Comparison of ENCODE assay signal across 32 cellular contexts in the genomic region with DNA sequence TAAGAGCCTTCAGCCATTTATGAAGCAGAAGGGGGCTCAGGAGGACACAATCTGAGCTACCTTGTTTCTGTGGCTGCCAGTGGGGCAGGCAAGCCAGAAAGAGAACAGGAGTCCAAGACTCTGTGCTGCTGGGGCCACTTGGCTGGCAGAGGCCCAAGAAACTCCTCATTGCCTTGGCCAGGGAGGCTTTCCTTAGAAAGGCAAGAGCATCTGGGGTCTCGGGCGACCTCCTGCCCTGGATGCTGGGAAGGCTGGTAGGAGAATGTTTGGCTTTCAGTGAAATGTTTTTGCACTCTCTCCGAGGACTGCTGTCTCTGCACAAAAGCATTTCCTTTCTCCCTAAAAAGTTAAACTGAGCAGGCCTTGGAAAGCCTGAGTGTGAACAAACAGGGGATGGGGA.
DNase-seq lines count a peak whose midpoint lies in the region; ATAC-seq, FAIRE-seq and TF ChIP-seq lines count a peak whose summit lies in the region.
"Had no signal": no experiment of that assay in that cellular context is flagged by ENCODE, and none has a peak within 500 bp of the region (broad histone marks: within the 10 kb centered on the region; RNA-seq: fewer than 3 reads in every experiment).

No MANE protein-coding gene starts in this region.

- H3K9ac ChIP-seq in IMR-90 (ENCODE audit: low read depth, low read length) (no peak overlapping the region), astrocyte (ENCODE audit: low read length) (no peak overlapping the region)
- H3K9ac ChIP-seq: BLaER1 had no signal

- H3K27me3 ChIP-seq in IMR-90 (ENCODE audit: control insufficient read depth, insufficient read depth, low read length), result no peaks in the 10 kb centered on the region
- no peaks in the 10 kb centered on the region for H3K27me3 ChIP-seq in astrocyte (ENCODE audit: insufficient read depth, low read length)
- H3K27me3 ChIP-seq: ascending aorta, BLaER1, heart left ventricle, spleen had no signal

- H4K8ac ChIP-seq in IMR-90 (ENCODE audit: low read depth in 2 of 2, low read length in 2 of 2), result no peak overlapping the region

- H3K4me2 ChIP-seq in IMR-90 (ENCODE audit: low read depth, low read length), result no peak overlapping the region
- no peak overlapping the region for H3K4me2 ChIP-seq in astrocyte (ENCODE audit: low read length)
- H3K4me2 ChIP-seq: BLaER1 had no signal

- intact Hi-C loops in IMR-90 (cut with micrococcal nuclease), result no loop called here

- H3K27ac Mint-ChIP-seq in astrocyte (ENCODE audit: unreplicated experiment) (no peak overlapping the region), osteocyte (ENCODE audit: unreplicated experiment) (peak overlapping the region; percentile 41)
- H3K27ac Mint-ChIP-seq: activated CD4-positive, alpha-beta T cell treated with anti-CD3 and anti-CD28 coated beads for 36 hours; activated naive CD8-positive, alpha-beta T cell; naive B cell; stimulated activated effector memory CD8-positive, alpha-beta T cell treated with anti-CD3 and anti-CD28 coated beads, Interleukin-12 subunit alpha, Interleukin-12 subunit beta, amount 100 ng/mL, for 72 hours had no signal

- dilution Hi-C loops in IMR-90 (cut with HindIII; ENCODE audit: low sequenced_read_pairs, unreplicated experiment), result no loop called here

- H4K5ac ChIP-seq in IMR-90 (ENCODE audit: low read depth, low read length), result no peak overlapping the region

- no peak for TF ChIP-seq CTCF in IMR-90 (conservative IDR thresholded peaks at IDR 0.05; ENCODE audit: low read depth, low read length)
- no peak for TF ChIP-seq CTCF in astrocyte (IDR thresholded peaks at IDR 0.05; ENCODE audit: insufficient read depth, low read depth, low read length)
- TF ChIP-seq CTCF in osteocyte (IDR thresholded peaks at IDR 0.05), result no peak
- no peak for TF ChIP-seq CTCF in GM10248 (IDR thresholded peaks at IDR 0.05; ENCODE audit: control extremely low read depth, extremely low read depth, low read depth, missing control alignments)

- no TSS peak for BruUV-seq in IMR-90 (replicated peaks; lab: Mats Ljungman, UMichigan)

- H3K36me3 ChIP-seq in IMR-90 (ENCODE audit: control insufficient read depth, insufficient read depth, low read length) (peaks cover 3% of the 10 kb centered on the region; the same call in 1 of the 2 replicates), astrocyte (ENCODE audit: insufficient read depth, low read length) (peaks cover 6% of the 10 kb centered on the region)

- no peak overlapping the region for H4K91ac ChIP-seq in IMR-90 (ENCODE audit: insufficient read depth, low read depth, low read length)

- H3K27ac ChIP-seq in IMR-90 (ENCODE audit: insufficient read depth, low read length) (no peak overlapping the region), astrocyte (ENCODE audit: low read depth, low read length) (no peak overlapping the region)
- H3K27ac ChIP-seq: ascending aorta, BLaER1, heart left ventricle, spleen had no signal

- CTCF ChIA-PET in IMR-90 (lab: Yijun Ruan, JAX), result no interaction called here
- CTCF ChIA-PET in GM10248 (lab: Yijun Ruan, JAX), result interaction anchor here (1.5 kb wide), 1 partner anchor 14 kb away, joined by 8 read pairs; no protein-coding TSS in a partner anchor

- H2AFZ ChIP-seq in IMR-90 (replicated peaks; ENCODE audit: low read length, poor library complexity) (no peak overlapping the region), astrocyte (ENCODE audit: low read depth, low read length) (no peak overlapping the region)

- no peak overlapping the region for H2BK5ac ChIP-seq in IMR-90 (ENCODE audit: low read depth, low read length, poor library complexity, severe bottlenecking)

- no peak overlapping the region for H3K56ac ChIP-seq in IMR-90 (ENCODE audit: extremely low read depth, insufficient read depth, low read length)

- no CpG with 5 or more reads among the region's 3 CpGs for WGBS in IMR-90 (ENCODE audit: extremely low coverage in 2 of 2, insufficient read length in 1 of 2), 2 experiments

- H3K36me3 Mint-ChIP-seq in astrocyte (ENCODE audit: low read depth, unreplicated experiment) (peaks cover 30% of the 10 kb centered on the region), osteocyte (ENCODE audit: unreplicated experiment) (peaks cover 22% of the 10 kb centered on the region)
- H3K36me3 Mint-ChIP-seq in activated T-cell treated with anti-CD3 and anti-CD28 coated beads, Interleukin-2, amount 50 U/mL, for 4 hours (ENCODE audit: insufficient read depth), result peaks cover 47% of the 10 kb centered on the region

- no peaks in the 10 kb centered on the region for H3K27me3 Mint-ChIP-seq in astrocyte (ENCODE audit: low read depth, unreplicated experiment)
- H3K27me3 Mint-ChIP-seq in osteocyte (ENCODE audit: unreplicated experiment), result no peaks in the 10 kb centered on the region
- no peaks in the 10 kb centered on the region for H3K27me3 Mint-ChIP-seq in activated T-cell treated with anti-CD3 and anti-CD28 coated beads, Interleukin-2, amount 50 U/mL, for 4 hours (ENCODE audit: low read depth)
- H3K27me3 Mint-ChIP-seq: activated CD4-positive, alpha-beta T cell treated with anti-CD3 and anti-CD28 coated beads for 36 hours; activated naive CD8-positive, alpha-beta T cell; IgD-negative memory B cell; naive B cell had no signal

- H2BK15ac ChIP-seq in IMR-90 (ENCODE audit: low read depth, low read length), result no peak overlapping the region

- no peak overlapping the region for H3K14ac ChIP-seq in IMR-90 (replicated peaks; ENCODE audit: low read depth, low read length)

- no peak for TF ChIP-seq RAD21 in IMR-90 (IDR thresholded peaks at IDR 0.05; ENCODE audit: low read length)

- TF ChIP-seq POLR2A in IMR-90 (IDR thresholded peaks at IDR 0.05; ENCODE audit: low read depth, low read length), result no peak

- H2AK5ac ChIP-seq in IMR-90 (ENCODE audit: low read depth, low read length), result no peak overlapping the region

- in situ Hi-C loops in IMR-90 (cut with MboI; ENCODE audit: low sequenced_read_pairs), result no loop called here

- H3K23ac ChIP-seq in IMR-90 (ENCODE audit: low read depth, low read length), result no peak overlapping the region

- no peak overlapping the region for H3K4ac ChIP-seq in IMR-90 (ENCODE audit: low read depth, low read length)

- H3K79me2 ChIP-seq in astrocyte (ENCODE audit: insufficient read depth, low read length), result no peaks in the 10 kb centered on the region

- H2BK20ac ChIP-seq in IMR-90 (ENCODE audit: low read depth, low read length), result no peak overlapping the region

- H3K9me1 ChIP-seq in IMR-90 (ENCODE audit: insufficient read depth, low read length), result peaks cover 31% of the 10 kb centered on the region

- ATAC-seq in IMR-90 (ENCODE audit: low read depth) (no peak), HG03571 (IDR thresholded peaks at IDR 0.05; ENCODE audit: unreplicated experiment) (no peak)
- no peak for ATAC-seq in activated T-cell treated with anti-CD3 and anti-CD28 coated beads, Interleukin-2, amount 50 U/mL, for 4 hours
- ATAC-seq: activated CD4-positive, alpha-beta T cell treated with anti-CD3 and anti-CD28 coated beads for 36 hours; heart left ventricle; left colon; PC-3; Right ventricle myocardium inferior; stimulated activated effector memory CD8-positive, alpha-beta T cell treated with anti-CD3 and anti-CD28 coated beads, Interleukin-12 subunit alpha, Interleukin-12 subunit beta, amount 100 ng/mL, for 72 hours had no signal

- H3K79me1 ChIP-seq in IMR-90 (ENCODE audit: low read depth in 1 of 2, low read length in 2 of 2), result peaks cover 0 to 10% of the 10 kb centered on the region in 2 experiments; a peak in 2 of 4 replicates

- POLR2A ChIA-PET in IMR-90 (lab: Charles Lee; ENCODE audit: unreplicated experiment), result no interaction called here
- POLR2A ChIA-PET in GM10248 (lab: Yijun Ruan, JAX), result no interaction called here

- H2BK120ac ChIP-seq in IMR-90 (ENCODE audit: low read depth, low read length), result no peak overlapping the region

- no peak for FAIRE-seq in astrocyte (lab: Jason Lieb, UNC)
- FAIRE-seq: colon had no signal

- no peak overlapping the region for H3K18ac ChIP-seq in IMR-90 (ENCODE audit: low read depth, low read length)

- H3K9me3 Mint-ChIP-seq in astrocyte (ENCODE audit: unreplicated experiment) (no peaks in the 10 kb centered on the region), osteocyte (ENCODE audit: unreplicated experiment) (no peaks in the 10 kb centered on the region)
- no peaks in the 10 kb centered on the region for H3K9me3 Mint-ChIP-seq in activated T-cell treated with anti-CD3 and anti-CD28 coated beads, Interleukin-2, amount 50 U/mL, for 4 hours
- H3K9me3 Mint-ChIP-seq: IgD-negative memory B cell; naive B cell; stimulated activated effector memory CD8-positive, alpha-beta T cell treated with anti-CD3 and anti-CD28 coated beads, Interleukin-12 subunit alpha, Interleukin-12 subunit beta, amount 100 ng/mL, for 72 hours had no signal

- no peaks in the 10 kb centered on the region for H3K9me3 ChIP-seq in IMR-90 (ENCODE audit: control insufficient read depth, insufficient read depth, low read length)
- no peaks in the 10 kb centered on the region for H3K9me3 ChIP-seq in astrocyte (ENCODE audit: insufficient read depth, low read depth, low read length)
- H3K9me3 ChIP-seq: ascending aorta, BLaER1, heart left ventricle, spleen had no signal

- H3K4me1 ChIP-seq in IMR-90 (ENCODE audit: control insufficient read depth, insufficient read depth, low read length), result peaks cover 9% of the 10 kb centered on the region
- H3K4me1 ChIP-seq in astrocyte (ENCODE audit: insufficient read depth, low read length), result peaks cover 31% of the 10 kb centered on the region
- H3K4me1 ChIP-seq: ascending aorta, BLaER1, spleen had no signal

- no peaks in the 10 kb centered on the region for H4K20me1 ChIP-seq in IMR-90 (ENCODE audit: insufficient read depth, low read length)
- H4K20me1 ChIP-seq in astrocyte (ENCODE audit: insufficient read depth, low read length), result no peaks in the 10 kb centered on the region
- H4K20me1 ChIP-seq: BLaER1 had no signal

- no peak overlapping the region for H3K4me3 Mint-ChIP-seq in astrocyte (ENCODE audit: unreplicated experiment)
- H3K4me3 Mint-ChIP-seq in osteocyte (ENCODE audit: unreplicated experiment), result no peak overlapping the region
- H3K4me3 Mint-ChIP-seq in activated T-cell treated with anti-CD3 and anti-CD28 coated beads, Interleukin-2, amount 50 U/mL, for 4 hours, result no peak overlapping the region
- H3K4me3 Mint-ChIP-seq: activated CD4-positive, alpha-beta T cell treated with anti-CD3 and anti-CD28 coated beads for 36 hours; activated naive CD8-positive, alpha-beta T cell; naive B cell; stimulated activated effector memory CD8-positive, alpha-beta T cell treated with anti-CD3 and anti-CD28 coated beads, Interleukin-12 subunit alpha, Interleukin-12 subunit beta, amount 100 ng/mL, for 72 hours had no signal

- peak; percentile 21 for DNase-seq in IMR-90
- peak; percentile 6 for DNase-seq in astrocyte (ENCODE audit: low read depth)
- peak; percentile 13 for DNase-seq in globus pallidus (ENCODE audit: low spot score)
- no peak for DNase-seq in osteocyte (ENCODE audit: extremely low spot score, unreplicated experiment)
- DNase-seq in GM10248 (ENCODE audit: extremely low spot score), result no peak
- no peak for DNase-seq in activated T-cell treated with anti-CD3 and anti-CD28 coated beads, Interleukin-2, amount 50 U/mL, for 4 hours
- DNase-seq in NCI-H345 treated with DMSO at 0.1 percent for 48 hours (lab: John Stamatoyannopoulos, UW; ENCODE audit: unreplicated experiment), result no peak
- DNase-seq: activated CD4-positive, alpha-beta T cell treated with anti-CD3 and anti-CD28 coated beads for 36 hours; activated effector memory CD4-positive, alpha-beta T cell treated with Interleukin-2 at 50 U/mL for 16 hours; activated T-cell treated with anti-CD3 and anti-CD28 coated beads for 4 hours; DMS53; effector CD4-positive, alpha-beta T cell; GDM1; heart left ventricle; left colon; mesenchymal stem cell; naive B cell; NCI-H1092; NCI-H1930; NCI-H345; NK-92 treated with Interleukin-12 subunit alpha and Interleukin-12 subunit beta, amount 100 ng/mL, for 24 hours; occipital lobe; PC-3; spleen had no signal

- H3K4me3 ChIP-seq in IMR-90 (ENCODE audit: insufficient read depth, low read depth, low read length) (no peak overlapping the region), astrocyte (ENCODE audit: insufficient read depth, low read depth, low read length) (no peak overlapping the region)
- H3K4me3 ChIP-seq: ascending aorta, BLaER1, heart left ventricle, spleen had no signal

- H3K4me1 Mint-ChIP-seq in astrocyte (ENCODE audit: low read depth, unreplicated experiment) (no peaks in the 10 kb centered on the region), osteocyte (ENCODE audit: unreplicated experiment) (peaks cover 25% of the 10 kb centered on the region)
- H3K4me1 Mint-ChIP-seq in activated T-cell treated with anti-CD3 and anti-CD28 coated beads, Interleukin-2, amount 50 U/mL, for 4 hours (ENCODE audit: low read depth), result no peaks in the 10 kb centered on the region
- H3K4me1 Mint-ChIP-seq: activated CD4-positive, alpha-beta T cell treated with anti-CD3 and anti-CD28 coated beads for 36 hours; stimulated activated effector memory CD8-positive, alpha-beta T cell treated with anti-CD3 and anti-CD28 coated beads, Interleukin-12 subunit alpha, Interleukin-12 subunit beta, amount 100 ng/mL, for 72 hours had no signal

- H2AK9ac ChIP-seq in IMR-90 (replicated peaks; ENCODE audit: low read depth, low read length, poor library complexity), result no peak overlapping the region

Comparison
In these comparisons a context has a peak if more than half of its experiments do, and no peak if none do; other contexts are left out.
1. DNase-seq: peak in IMR-90 (single experiment), astrocyte (single experiment) and globus pallidus (single experiment); none in osteocyte (single experiment), GM10248 (single experiment), activated T-cell treated with anti-CD3 and anti-CD28 coated beads, Interleukin-2, amount 50 U/mL, for 4 hours (single experiment) and NCI-H345 treated with DMSO at 0.1 percent for 48 hours (single experiment).